Comparison of ENCODE assay signal across 13 cellular contexts in the genomic region with DNA sequence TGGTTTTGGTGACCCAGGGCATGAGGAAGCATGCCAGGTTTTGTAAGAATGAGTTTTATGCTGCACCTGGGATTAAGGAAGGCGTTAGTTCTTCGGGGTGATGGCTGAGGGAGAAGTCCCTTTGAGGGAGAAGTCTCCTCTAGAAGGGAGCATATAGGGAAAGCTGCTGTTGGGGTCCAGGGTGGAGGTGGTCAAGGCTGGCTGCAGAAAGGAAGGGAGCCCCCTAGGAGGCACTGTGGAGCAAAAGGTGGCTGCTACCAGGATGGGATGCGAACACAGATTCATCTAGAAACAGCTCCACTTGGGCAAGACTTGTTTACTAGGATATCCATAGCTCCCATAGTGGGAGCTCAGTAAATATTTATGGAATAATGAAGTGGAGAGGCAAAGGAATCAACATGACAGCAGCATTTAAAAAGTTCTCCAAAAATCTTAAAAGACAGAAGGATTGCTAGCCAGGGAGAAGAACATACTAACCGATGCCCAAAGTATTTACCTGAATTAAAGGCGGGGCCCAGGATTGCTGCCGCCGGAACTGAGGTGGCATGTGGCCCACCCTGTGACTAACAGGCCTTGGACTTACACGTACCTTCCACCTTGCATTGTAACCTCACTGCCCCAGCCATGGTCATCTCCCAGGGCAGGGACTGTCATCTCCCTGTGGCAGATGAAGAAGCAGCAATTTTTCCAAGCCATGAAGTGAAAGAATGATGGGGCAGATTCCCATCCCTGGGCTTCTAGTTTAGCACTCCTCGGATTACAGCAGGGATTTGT. TPM values are rescaled to one million over a fixed set of nuclear protein-coding genes. Genes with fewer than 3 reads are reported as not detected.
DNase-seq lines count a peak whose midpoint lies in the region; ATAC-seq and TF ChIP-seq lines count a peak whose summit lies in the region.
"Had no signal": no experiment of that assay in that cellular context is flagged by ENCODE, and none has a peak within 500 bp of the region (broad histone marks: within the 10 kb centered on the region; RNA-seq: fewer than 3 reads in every experiment).

No MANE protein-coding gene starts in this region.

- no peaks in the 10 kb centered on the region for H3K36me3 ChIP-seq in OCI-LY7 (ENCODE audit: insufficient read depth, low read length)
- H3K36me3 ChIP-seq in gastroesophageal sphincter = peaks cover 0 to 34% of the 10 kb centered on the region in 2 donors

- CTCF ChIA-PET in OCI-LY7 (lab: Charles Lee; ENCODE audit: unreplicated experiment) = no interaction called here

- no peak overlapping the region for H3K4me3 Mint-ChIP-seq in progenitor cell of endocrine pancreas (ENCODE audit: low read depth)
- no peak overlapping the region for H3K4me3 Mint-ChIP-seq in natural killer cell treated with Interleukin-12 subunit alpha and Interleukin-12 subunit beta and Interleukin-15 and Interleukin-18, amount 100 ng/mL, for 72 hours

- BruUV-seq in OCI-LY7 (replicated peaks; lab: Mats Ljungman, UMichigan) = no TSS peak

- WGBS in gastroesophageal sphincter (ENCODE audit: low coverage in 1 of 2), 2 donors = 79 to 85% methylated on average over 2 to 9 of the region's 9 CpGs

- peaks cover 19% of the 10 kb centered on the region for H3K4me1 Mint-ChIP-seq in progenitor cell of endocrine pancreas (ENCODE audit: low read depth)
- H3K4me1 Mint-ChIP-seq in natural killer cell treated with Interleukin-12 subunit alpha and Interleukin-12 subunit beta and Interleukin-15 and Interleukin-18, amount 100 ng/mL, for 72 hours (ENCODE audit: low read depth in 2 of 2) = no peaks in the 10 kb centered on the region
- H3K4me1 Mint-ChIP-seq: naive B cell had no signal

- no peak for TF ChIP-seq POLR2A in gastroesophageal sphincter (IDR thresholded peaks at IDR 0.05)

- no peaks in the 10 kb centered on the region for H4K20me1 ChIP-seq in OCI-LY7 (ENCODE audit: insufficient read depth, low read length)

- TF ChIP-seq CTCF in GM12864 (IDR thresholded peaks at IDR 0.05; ENCODE audit: low read depth, low read length, missing control alignments) (peak; percentile 22), OCI-LY7 (conservative IDR thresholded peaks at IDR 0.05; ENCODE audit: low read length) (peak; percentile 37), progenitor cell of endocrine pancreas (IDR thresholded peaks at IDR 0.05; ENCODE audit: unreplicated experiment) (peak; percentile 23), gastroesophageal sphincter (IDR thresholded peaks at IDR 0.05) (peak in 1 of 4 experiments; percentile 16)

- ATAC-seq in natural killer cell treated with Interleukin-12 subunit alpha and Interleukin-12 subunit beta and Interleukin-15 and Interleukin-18, amount 100 ng/mL, for 72 hours = no peak
- ATAC-seq in gastroesophageal sphincter (no peak), GM21447 (IDR thresholded peaks at IDR 0.05; ENCODE audit: unreplicated experiment) (no peak)

- intact Hi-C loops in OCI-LY7 (cut with micrococcal nuclease; ENCODE audit: unreplicated experiment) = no loop called here

- POLR2A ChIA-PET in OCI-LY7 (lab: Charles Lee) = interaction anchor here (1.1 kb wide), 1 partner anchor 32 kb away, joined by 3 read pairs; no protein-coding TSS in a partner anchor

- no peaks in the 10 kb centered on the region for H3K27me3 ChIP-seq in gastroesophageal sphincter

- H2AFZ ChIP-seq in OCI-LY7 (ENCODE audit: low read length) = no peak overlapping the region

- H3K4me1 ChIP-seq in OCI-LY7 (ENCODE audit: insufficient read depth, low read length, poor library complexity, severe bottlenecking) = no peaks in the 10 kb centered on the region
- peaks cover 0 to 67% (median 23%) of the 10 kb centered on the region in 3 donors for H3K4me1 ChIP-seq in gastroesophageal sphincter

- H3K4me2 ChIP-seq in OCI-LY7 (ENCODE audit: low read length) = no peak overlapping the region

- no peaks in the 10 kb centered on the region for H3K79me2 ChIP-seq in OCI-LY7 (ENCODE audit: insufficient read depth, low read depth, low read length)

- peak overlapping the region; percentile 1 for H3K27ac Mint-ChIP-seq in progenitor cell of endocrine pancreas
- no peak overlapping the region for H3K27ac Mint-ChIP-seq in natural killer cell treated with Interleukin-12 subunit alpha and Interleukin-12 subunit beta and Interleukin-15 and Interleukin-18, amount 100 ng/mL, for 72 hours
- H3K27ac Mint-ChIP-seq: naive B cell had no signal

- H3K36me3 Mint-ChIP-seq in progenitor cell of endocrine pancreas (ENCODE audit: insufficient read depth) = no peaks in the 10 kb centered on the region
- no peaks in the 10 kb centered on the region for H3K36me3 Mint-ChIP-seq in natural killer cell treated with Interleukin-12 subunit alpha and Interleukin-12 subunit beta and Interleukin-15 and Interleukin-18, amount 100 ng/mL, for 72 hours
- H3K36me3 Mint-ChIP-seq: naive B cell had no signal

- no peaks in the 10 kb centered on the region for H3K9me3 Mint-ChIP-seq in progenitor cell of endocrine pancreas (ENCODE audit: low read depth)
- no peaks in the 10 kb centered on the region for H3K9me3 Mint-ChIP-seq in natural killer cell treated with Interleukin-12 subunit alpha and Interleukin-12 subunit beta and Interleukin-15 and Interleukin-18, amount 100 ng/mL, for 72 hours
- H3K9me3 Mint-ChIP-seq: naive B cell had no signal

- H3K9me3 ChIP-seq in OCI-LY7 (ENCODE audit: low read length) = no peaks in the 10 kb centered on the region
- H3K9me3 ChIP-seq in gastroesophageal sphincter = no peaks in the 10 kb centered on the region

- no peak for TF ChIP-seq EP300 in gastroesophageal sphincter (IDR thresholded peaks at IDR 0.05)

- no peak overlapping the region for H3K27ac ChIP-seq in OCI-LY7 (ENCODE audit: low read depth, low read length, poor library complexity, severe bottlenecking)
- H3K27ac ChIP-seq in epithelial cell of prostate = peak overlapping the region; percentile 83
- peak overlapping the region in 2 of 4 donors; percentile 3 to 64 for H3K27ac ChIP-seq in gastroesophageal sphincter

- H3K9me2 ChIP-seq in OCI-LY7 (ENCODE audit: insufficient read depth, low read length) = no peaks in the 10 kb centered on the region

- DNase-seq in GM12864 (ENCODE audit: low read depth) = no peak
- peak; percentile 2 for DNase-seq in OCI-LY7 (ENCODE audit: low spot score)
- DNase-seq in epithelial cell of prostate (ENCODE audit: low read depth, low spot score) = no peak
- no peak for DNase-seq in progenitor cell of endocrine pancreas (ENCODE audit: low spot score, unreplicated experiment)
- no peak for DNase-seq in natural killer cell treated with Interleukin-12 subunit alpha and Interleukin-12 subunit beta and Interleukin-15 and Interleukin-18, amount 100 ng/mL, for 72 hours (ENCODE audit: low spot score)
- DNase-seq in MV-4-11 (lab: John Stamatoyannopoulos, UW) = no peak
- DNase-seq: activated CD4-positive, alpha-beta T cell treated with anti-CD3 and anti-CD28 coated beads, Interleukin-2, amount 50 U/mL, for 4 hours; GF-D8; naive B cell; NCI-H1436; stimulated activated CD4-positive, alpha-beta T cell treated with anti-CD3 and anti-CD28 coated beads, Interleukin-4, amount 100 ng/mL, for 24 hours had no signal

- H3K27me3 Mint-ChIP-seq in progenitor cell of endocrine pancreas = no peaks in the 10 kb centered on the region
- peaks cover 9 to 19% of the 10 kb centered on the region in 2 donors for H3K27me3 Mint-ChIP-seq in natural killer cell treated with Interleukin-12 subunit alpha and Interleukin-12 subunit beta and Interleukin-15 and Interleukin-18, amount 100 ng/mL, for 72 hours

- H3K4me3 ChIP-seq in GM12864 (ENCODE audit: low read depth, low read length) (no peak overlapping the region), OCI-LY7 (ENCODE audit: low read depth, low read length, poor library complexity, severe bottlenecking) (no peak overlapping the region), gastroesophageal sphincter (no peak overlapping the region)

RNA-seq across cellular contexts. Expression of a gene that starts 7.1 kb away (rescaled TPM):
- total RNA-seq in OCI-LY7 (2014; rRNA removed; shearing (Covaris generic)) = not detected in 2 replicates
- not detected in 2 replicates for total RNA-seq in OCI-LY7 (2022)
- 3.2 and 5.1 TPM in 2 replicates for total RNA-seq in progenitor cell of endocrine pancreas
- 1 to 10 TPM in 1 of 2 donors, under 1 TPM in 1; 0.31 to 2.9 TPM for total RNA-seq in natural killer cell treated with Interleukin-12 subunit alpha and Interleukin-12 subunit beta and Interleukin-15 and Interleukin-18, amount 100 ng/mL, for 72 hours
- 10 to 100 TPM in 3 of 4 donors, 1 to 10 TPM in 1; 8.0 to 27.1 (median 18.0) TPM for total RNA-seq in gastroesophageal sphincter

RNA-seq across cellular contexts. Expression of a gene that starts 22.7 kb away (rescaled TPM):
- not detected in 2 replicates for total RNA-seq in OCI-LY7 (2014; rRNA removed; shearing (Covaris generic))
- 0.48 TPM in 1 of 2 replicates, not detected in the other for total RNA-seq in OCI-LY7 (2022)
- 5.9 and 8.4 TPM in 2 replicates for total RNA-seq in progenitor cell of endocrine pancreas
- not detected for total RNA-seq in natural killer cell treated with Interleukin-12 subunit alpha and Interleukin-12 subunit beta and Interleukin-15 and Interleukin-18, amount 100 ng/mL, for 72 hours
- 100 to 1,000 TPM; 155 to 309 (median 265) TPM for total RNA-seq in gastroesophageal sphincter

Comparison
In these comparisons a context has a peak if more than half of its experiments do, and no peak if none do; other contexts are left out.
1. RNA of a gene that starts 22.7 kb away (total RNA-seq): 155 to 309 TPM in gastroesophageal sphincter; 5.9 to 8.4 TPM in progenitor cell of endocrine pancreas, 0.48 TPM in OCI-LY7 and not detected in natural killer cell treated with Interleukin-12 subunit alpha and Interleukin-12 subunit beta and Interleukin-15 and Interleukin-18, amount 100 ng/mL, for 72 hours; every median in the first group is over 10 times any median in the second.